Comparison of ENCODE assay signal across 30 cellular contexts in the genomic region with DNA sequence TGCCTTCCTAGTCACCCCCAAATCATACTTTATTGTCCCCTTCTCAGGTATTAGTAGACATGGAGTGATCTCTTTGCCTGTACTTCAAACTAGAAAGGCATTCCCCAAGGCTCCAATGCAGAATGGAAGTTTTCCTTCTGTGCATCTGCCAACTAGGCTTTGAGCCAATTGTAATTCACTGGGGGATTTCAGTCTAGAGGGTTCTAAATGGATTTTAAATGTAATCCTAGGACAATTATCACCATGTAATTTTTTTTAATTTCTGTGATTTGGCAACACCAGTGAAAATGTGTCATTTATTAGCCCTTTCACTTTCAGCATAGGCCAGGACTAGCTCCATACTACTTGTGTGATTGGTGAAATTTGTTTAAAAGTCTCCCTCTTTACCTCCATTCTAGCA.
DNase-seq lines count a peak whose midpoint lies in the region; ATAC-seq and TF ChIP-seq lines count a peak whose summit lies in the region.
"Had no signal": no experiment of that assay in that cellular context is flagged by ENCODE, and none has a peak within 500 bp of the region (broad histone marks: within the 10 kb centered on the region; RNA-seq: fewer than 3 reads in every experiment).

No MANE protein-coding gene starts in this region.

- H3K36me3 ChIP-seq in BE2C, result no peaks in the 10 kb centered on the region
- H3K36me3 ChIP-seq: BLaER1, sigmoid colon, tibial nerve had no signal

- no peak overlapping the region for H3K27ac Mint-ChIP-seq in Calu3 (ENCODE audit: unreplicated experiment)
- H3K27ac Mint-ChIP-seq: activated naive CD4-positive, alpha-beta T cell treated with anti-CD3 and anti-CD28 coated beads for 36 hours; activated T-helper 1 cell treated with anti-CD3 and anti-CD28 coated beads, Interleukin-12 subunit alpha, Interleukin-12 subunit beta, Interleukin-2, Interleukin-4 antibody, amounts not matched to agents 30 ng/mL and 10 ng/mL and 1 ng/mL, durations not matched to agents 14 hours and 24 hours and 36 hours; IgD-negative memory B cell; natural killer cell; T-helper 17 cell had no signal

- no peaks in the 10 kb centered on the region for H3K27me3 Mint-ChIP-seq in Calu3 (ENCODE audit: unreplicated experiment)
- H3K27me3 Mint-ChIP-seq: central memory CD8-positive, alpha-beta T cell; IgD-negative memory B cell had no signal

- no peak overlapping the region for H3K27ac ChIP-seq in coronary artery
- H3K27ac ChIP-seq: BLaER1, body of pancreas, dorsolateral prefrontal cortex, GM23248, sigmoid colon, tibial nerve had no signal

- intact Hi-C loops in Calu3 (cut with micrococcal nuclease; ENCODE audit: unreplicated experiment), result no loop called here

- no peaks in the 10 kb centered on the region for H3K36me3 Mint-ChIP-seq in Calu3 (ENCODE audit: insufficient read depth, unreplicated experiment)
- H3K36me3 Mint-ChIP-seq: natural killer cell had no signal

- BruUV-seq in Calu3 (replicated peaks; lab: Mats Ljungman, UMichigan), result no TSS peak

- H3K4me3 Mint-ChIP-seq in Calu3 (ENCODE audit: low read depth, unreplicated experiment), result no peak overlapping the region
- H3K4me3 Mint-ChIP-seq: activated naive CD4-positive, alpha-beta T cell treated with anti-CD3 and anti-CD28 coated beads for 36 hours; activated T-helper 1 cell treated with anti-CD3 and anti-CD28 coated beads, Interleukin-12 subunit alpha, Interleukin-12 subunit beta, Interleukin-2, Interleukin-4 antibody, amounts not matched to agents 30 ng/mL and 10 ng/mL and 1 ng/mL, durations not matched to agents 14 hours and 24 hours and 36 hours; central memory CD8-positive, alpha-beta T cell; IgD-negative memory B cell; natural killer cell; T-helper 17 cell had no signal

- CTCF ChIA-PET in Calu3 (lab: Charles Lee), result interaction anchor here (1.1 kb wide), 1 partner anchor 559 kb away, joined by 4 read pairs; no protein-coding TSS in a partner anchor

- no peak overlapping the region for H3K4me3 ChIP-seq in BE2C (ENCODE audit: low read depth, low read length)
- no peak overlapping the region for H3K4me3 ChIP-seq in fibroblast of mammary gland (ENCODE audit: control insufficient read depth, low read depth, low read length)
- H3K4me3 ChIP-seq in coronary artery, result no peak overlapping the region
- H3K4me3 ChIP-seq: BLaER1, body of pancreas, dorsolateral prefrontal cortex, GM23248, mucosa of descending colon, sigmoid colon, tibial nerve had no signal

- H3K27me3 ChIP-seq in BE2C, result no peaks in the 10 kb centered on the region
- H3K27me3 ChIP-seq: BLaER1, body of pancreas, dorsolateral prefrontal cortex, sigmoid colon, tibial nerve had no signal

- DNase-seq in BE2C, result peak; percentile 13
- peak; percentile 15 for DNase-seq in HCEC 1CT
- DNase-seq in NCI-H446 treated with DMSO at 0.1 percent for 48 hours (lab: John Stamatoyannopoulos, UW), result peak; percentile 70
- peak; percentile 27 for DNase-seq in fibroblast of mammary gland (ENCODE audit: low read depth)
- no peak for DNase-seq in coronary artery (ENCODE audit: low spot score)
- no peak for DNase-seq in activated CD4-positive, alpha-beta T cell treated with anti-CD3 and anti-CD28 coated beads for 1 hour
- DNase-seq in Calu3, result no peak
- DNase-seq: activated CD4-positive, alpha-beta T cell treated with anti-CD3 and anti-CD28 coated beads, Interleukin-2, amount 50 U/mL, for 48 hours; activated CD8-positive, alpha-beta memory T cell treated with anti-CD3 and anti-CD28 coated beads, Interleukin-2, amount 50 U/mL, for 4 hours; activated naive CD4-positive, alpha-beta T cell treated with anti-CD3 and anti-CD28 coated beads for 36 hours; body of pancreas; dorsolateral prefrontal cortex; GM23248; hippocampal formation; left colon; mucosa of descending colon; MV-4-11; natural killer cell; NCI-H1930; occipital lobe; sigmoid colon; stimulated activated CD4-positive, alpha-beta T cell treated with anti-CD3 and anti-CD28 coated beads, Interleukin-4, amount 100 ng/mL, for 24 hours; T-helper 17 cell had no signal

- no peak for ATAC-seq in HG02759 (IDR thresholded peaks at IDR 0.05; ENCODE audit: unreplicated experiment)
- ATAC-seq: body of pancreas, left colon, mucosa of descending colon, natural killer cell, Right ventricle myocardium inferior, T-helper 17 cell had no signal

- H3K4me1 ChIP-seq in BE2C, result peaks cover 3% of the 10 kb centered on the region
- H3K4me1 ChIP-seq: BLaER1, body of pancreas, sigmoid colon had no signal

- H3K9me3 ChIP-seq in BE2C, result no peaks in the 10 kb centered on the region
- H3K9me3 ChIP-seq: BLaER1, body of pancreas, mucosa of descending colon, sigmoid colon, tibial nerve had no signal

- H3K4me1 Mint-ChIP-seq in Calu3 (ENCODE audit: low read depth, unreplicated experiment), result no peaks in the 10 kb centered on the region
- H3K4me1 Mint-ChIP-seq: central memory CD8-positive, alpha-beta T cell; IgD-negative memory B cell; natural killer cell; T-helper 17 cell had no signal

- no peak for TF ChIP-seq CTCF in BE2C (IDR thresholded peaks at IDR 0.05; ENCODE audit: low read depth, low read length)
- TF ChIP-seq CTCF in fibroblast of mammary gland (conservative IDR thresholded peaks at IDR 0.05; ENCODE audit: control insufficient read depth, insufficient read depth, low read depth, low read length), result no peak
- no peak for TF ChIP-seq CTCF in coronary artery (IDR thresholded peaks at IDR 0.05)
- TF ChIP-seq CTCF in Calu3 (IDR thresholded peaks at IDR 0.05; ENCODE audit: unreplicated experiment), result no peak

- H3K9me3 Mint-ChIP-seq in Calu3 (ENCODE audit: low read depth, unreplicated experiment), result no peaks in the 10 kb centered on the region
- H3K9me3 Mint-ChIP-seq: activated naive CD4-positive, alpha-beta T cell treated with anti-CD3 and anti-CD28 coated beads for 36 hours; activated T-helper 1 cell treated with anti-CD3 and anti-CD28 coated beads, Interleukin-12 subunit alpha, Interleukin-12 subunit beta, Interleukin-2, Interleukin-4 antibody, amounts not matched to agents 30 ng/mL and 10 ng/mL and 1 ng/mL, durations not matched to agents 14 hours and 24 hours and 36 hours; IgD-negative memory B cell had no signal

Comparison
In these comparisons a context has a peak if more than half of its experiments do, and no peak if none do; other contexts are left out.
1. DNase-seq: peak in BE2C (single experiment), HCEC 1CT (single experiment), NCI-H446 treated with DMSO at 0.1 percent for 48 hours (single experiment) and fibroblast of mammary gland (single experiment); none in coronary artery (single experiment), activated CD4-positive, alpha-beta T cell treated with anti-CD3 and anti-CD28 coated beads for 1 hour (single experiment) and Calu3 (single experiment).